Comparison of ENCODE assay signal across 1 cellular context in the genomic region with DNA sequence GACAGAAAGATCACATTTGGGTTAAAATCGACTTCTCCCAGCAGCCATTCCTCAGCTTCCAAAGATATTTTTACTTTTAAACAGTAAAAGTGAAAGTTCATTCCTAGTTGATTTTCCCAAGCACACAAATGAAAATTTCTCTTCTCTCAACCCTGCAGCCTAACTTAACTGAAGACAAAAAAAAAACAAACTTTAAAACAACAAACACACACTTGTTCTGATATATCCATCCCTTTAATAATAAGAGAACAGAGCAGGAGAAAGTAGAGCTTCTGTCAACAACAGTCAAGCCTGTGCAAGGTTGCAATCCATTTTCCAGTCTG.
TF ChIP-seq lines count a peak whose summit lies in the region.

No MANE protein-coding gene starts in this region.

TF ChIP-seq in GM23338, 12 proteins besides CTCF, POLR2A, EP300 and RAD21 (continued from another document):
- TF ChIP-seq, protein P1, sequence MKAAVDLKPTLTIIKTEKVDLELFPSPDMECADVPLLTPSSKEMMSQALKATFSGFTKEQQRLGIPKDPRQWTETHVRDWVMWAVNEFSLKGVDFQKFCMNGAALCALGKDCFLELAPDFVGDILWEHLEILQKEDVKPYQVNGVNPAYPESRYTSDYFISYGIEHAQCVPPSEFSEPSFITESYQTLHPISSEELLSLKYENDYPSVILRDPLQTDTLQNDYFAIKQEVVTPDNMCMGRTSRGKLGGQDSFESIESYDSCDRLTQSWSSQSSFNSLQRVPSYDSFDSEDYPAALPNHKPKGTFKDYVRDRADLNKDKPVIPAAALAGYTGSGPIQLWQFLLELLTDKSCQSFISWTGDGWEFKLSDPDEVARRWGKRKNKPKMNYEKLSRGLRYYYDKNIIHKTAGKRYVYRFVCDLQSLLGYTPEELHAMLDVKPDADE (IDR thresholded peaks at IDR 0.05) = no peak
- no peak for TF ChIP-seq CREB1 (CRISPR knock-in tag; IDR thresholded peaks at IDR 0.05; ENCODE audit: low read depth)
- TF ChIP-seq POLR2AphosphoS5 (IDR thresholded peaks at IDR 0.05; ENCODE audit: low read depth) = no peak
- TF ChIP-seq, protein P2, sequence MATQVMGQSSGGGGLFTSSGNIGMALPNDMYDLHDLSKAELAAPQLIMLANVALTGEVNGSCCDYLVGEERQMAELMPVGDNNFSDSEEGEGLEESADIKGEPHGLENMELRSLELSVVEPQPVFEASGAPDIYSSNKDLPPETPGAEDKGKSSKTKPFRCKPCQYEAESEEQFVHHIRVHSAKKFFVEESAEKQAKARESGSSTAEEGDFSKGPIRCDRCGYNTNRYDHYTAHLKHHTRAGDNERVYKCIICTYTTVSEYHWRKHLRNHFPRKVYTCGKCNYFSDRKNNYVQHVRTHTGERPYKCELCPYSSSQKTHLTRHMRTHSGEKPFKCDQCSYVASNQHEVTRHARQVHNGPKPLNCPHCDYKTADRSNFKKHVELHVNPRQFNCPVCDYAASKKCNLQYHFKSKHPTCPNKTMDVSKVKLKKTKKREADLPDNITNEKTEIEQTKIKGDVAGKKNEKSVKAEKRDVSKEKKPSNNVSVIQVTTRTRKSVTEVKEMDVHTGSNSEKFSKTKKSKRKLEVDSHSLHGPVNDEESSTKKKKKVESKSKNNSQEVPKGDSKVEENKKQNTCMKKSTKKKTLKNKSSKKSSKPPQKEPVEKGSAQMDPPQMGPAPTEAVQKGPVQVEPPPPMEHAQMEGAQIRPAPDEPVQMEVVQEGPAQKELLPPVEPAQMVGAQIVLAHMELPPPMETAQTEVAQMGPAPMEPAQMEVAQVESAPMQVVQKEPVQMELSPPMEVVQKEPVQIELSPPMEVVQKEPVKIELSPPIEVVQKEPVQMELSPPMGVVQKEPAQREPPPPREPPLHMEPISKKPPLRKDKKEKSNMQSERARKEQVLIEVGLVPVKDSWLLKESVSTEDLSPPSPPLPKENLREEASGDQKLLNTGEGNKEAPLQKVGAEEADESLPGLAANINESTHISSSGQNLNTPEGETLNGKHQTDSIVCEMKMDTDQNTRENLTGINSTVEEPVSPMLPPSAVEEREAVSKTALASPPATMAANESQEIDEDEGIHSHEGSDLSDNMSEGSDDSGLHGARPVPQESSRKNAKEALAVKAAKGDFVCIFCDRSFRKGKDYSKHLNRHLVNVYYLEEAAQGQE (IDR thresholded peaks at IDR 0.05; ENCODE audit: unreplicated experiment) = no peak
